In the genomic region with DNA sequence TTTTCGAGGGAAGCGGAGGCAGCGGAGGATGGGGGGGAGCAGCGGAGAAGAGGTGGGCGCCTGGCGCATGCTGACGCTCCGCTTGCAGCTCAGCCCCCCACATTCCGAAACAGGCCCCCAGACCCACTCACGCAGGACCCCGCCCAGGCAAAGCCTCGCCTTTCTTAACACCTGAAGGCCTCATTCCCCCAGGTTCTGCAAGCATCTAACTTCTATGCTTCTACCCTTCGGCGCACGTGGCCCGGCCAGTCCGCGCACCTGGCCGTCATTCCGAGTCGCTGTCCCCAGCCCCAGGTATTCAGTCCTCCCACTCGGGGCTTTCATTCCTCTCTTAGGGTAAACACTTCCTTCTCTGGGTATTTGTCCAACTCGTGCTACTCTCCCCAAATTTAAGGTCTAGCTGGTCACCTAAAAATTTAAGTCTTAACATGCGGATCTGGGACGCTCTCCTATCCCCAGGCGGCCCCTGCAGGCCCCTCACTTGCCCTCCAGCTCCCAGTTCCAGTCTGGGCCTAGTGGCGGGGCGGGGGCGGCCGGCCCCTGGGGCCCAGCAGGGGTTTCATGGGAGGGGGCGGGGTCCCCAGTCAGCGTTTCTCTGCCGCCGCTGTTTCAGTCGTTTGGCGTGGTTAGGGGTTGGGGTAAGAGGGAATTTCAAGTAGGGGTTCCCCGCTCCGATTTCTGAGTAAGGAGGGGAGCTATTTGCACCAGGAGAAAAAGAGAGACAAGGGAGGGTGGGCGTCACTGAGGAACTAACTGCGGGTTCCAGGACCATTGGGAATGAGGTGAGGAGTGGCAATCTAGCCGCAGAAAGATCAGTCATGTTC, we compare ENCODE assay signal across 2 cellular contexts.
TF ChIP-seq lines count a peak whose summit lies in the region.

No MANE protein-coding gene starts in this region.

TF ChIP-seq in IMR-90, 13 proteins besides CTCF, POLR2A, EP300 and RAD21:
- TF ChIP-seq MAZ (IDR thresholded peaks at IDR 0.05; ENCODE audit: borderline replicate concordance, low read depth, low read length): no peak
- no peak for TF ChIP-seq CEBPB (IDR thresholded peaks at IDR 0.05; ENCODE audit: low read depth, low read length)
- no peak for TF ChIP-seq FOS (IDR thresholded peaks at IDR 0.05; ENCODE audit: low read depth, low read length)
- TF ChIP-seq SMC3 (IDR thresholded peaks at IDR 0.05; ENCODE audit: low read depth, low read length): no peak
- TF ChIP-seq MXI1 (IDR thresholded peaks at IDR 0.05; ENCODE audit: borderline replicate concordance, low read depth, low read length): no peak
- TF ChIP-seq RFX5 (IDR thresholded peaks at IDR 0.05; ENCODE audit: low read depth, low read length): no peak
- no peak for TF ChIP-seq RCOR1 (IDR thresholded peaks at IDR 0.05; ENCODE audit: insufficient replicate concordance, low read length)
- TF ChIP-seq, protein P1, sequence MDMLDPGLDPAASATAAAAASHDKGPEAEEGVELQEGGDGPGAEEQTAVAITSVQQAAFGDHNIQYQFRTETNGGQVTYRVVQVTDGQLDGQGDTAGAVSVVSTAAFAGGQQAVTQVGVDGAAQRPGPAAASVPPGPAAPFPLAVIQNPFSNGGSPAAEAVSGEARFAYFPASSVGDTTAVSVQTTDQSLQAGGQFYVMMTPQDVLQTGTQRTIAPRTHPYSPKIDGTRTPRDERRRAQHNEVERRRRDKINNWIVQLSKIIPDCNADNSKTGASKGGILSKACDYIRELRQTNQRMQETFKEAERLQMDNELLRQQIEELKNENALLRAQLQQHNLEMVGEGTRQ (IDR thresholded peaks at IDR 0.05; ENCODE audit: low read depth, low read length): no peak
- TF ChIP-seq BHLHE40 (IDR thresholded peaks at IDR 0.05; ENCODE audit: low read depth, low read length): no peak
- no peak for TF ChIP-seq NFE2L2 (IDR thresholded peaks at IDR 0.05; ENCODE audit: low read depth, low read length)
- no peak for TF ChIP-seq MAFK (IDR thresholded peaks at IDR 0.05; ENCODE audit: low read depth, low read length)
- TF ChIP-seq CHD1 (IDR thresholded peaks at IDR 0.05; ENCODE audit: low read depth, low read length): no peak
- TF ChIP-seq, protein P2, sequence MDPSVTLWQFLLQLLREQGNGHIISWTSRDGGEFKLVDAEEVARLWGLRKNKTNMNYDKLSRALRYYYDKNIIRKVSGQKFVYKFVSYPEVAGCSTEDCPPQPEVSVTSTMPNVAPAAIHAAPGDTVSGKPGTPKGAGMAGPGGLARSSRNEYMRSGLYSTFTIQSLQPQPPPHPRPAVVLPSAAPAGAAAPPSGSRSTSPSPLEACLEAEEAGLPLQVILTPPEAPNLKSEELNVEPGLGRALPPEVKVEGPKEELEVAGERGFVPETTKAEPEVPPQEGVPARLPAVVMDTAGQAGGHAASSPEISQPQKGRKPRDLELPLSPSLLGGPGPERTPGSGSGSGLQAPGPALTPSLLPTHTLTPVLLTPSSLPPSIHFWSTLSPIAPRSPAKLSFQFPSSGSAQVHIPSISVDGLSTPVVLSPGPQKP (IDR thresholded peaks at IDR 0.05; ENCODE audit: borderline replicate concordance, low read depth, low read length): no peak

TF ChIP-seq in WTC11, 78 proteins besides CTCF, POLR2A, EP300 and RAD21 (continues in another document):
- TF ChIP-seq ZNF423 (CRISPR knock-in tag; IDR thresholded peaks at IDR 0.05) (no peak), MYBL2 (CRISPR knock-in tag; IDR thresholded peaks at IDR 0.05) (no peak), IRF2 (CRISPR knock-in tag; IDR thresholded peaks at IDR 0.05; ENCODE audit: borderline replicate concordance, low read depth) (no peak), ZBTB21 (CRISPR knock-in tag; IDR thresholded peaks at IDR 0.05; ENCODE audit: borderline replicate concordance) (no peak), CREB1 (CRISPR knock-in tag; IDR thresholded peaks at IDR 0.05) (no peak), NFE2L1 (CRISPR knock-in tag; IDR thresholded peaks at IDR 0.05) (peak; percentile 62; the same call in 1 of the 2 replicates), GRHL2 (CRISPR knock-in tag; IDR thresholded peaks at IDR 0.05; ENCODE audit: insufficient replicate concordance, severe bottlenecking) (no peak), HMGA2 (CRISPR knock-in tag; IDR thresholded peaks at IDR 0.05) (no peak), TCF7 (CRISPR knock-in tag; IDR thresholded peaks at IDR 0.05; ENCODE audit: low read depth) (no peak), MAX (CRISPR knock-in tag; IDR thresholded peaks at IDR 0.05) (peak; percentile 87), CREM (CRISPR knock-in tag; IDR thresholded peaks at IDR 0.05) (no peak), GABPB1 (CRISPR knock-in tag; IDR thresholded peaks at IDR 0.05) (no peak), RORB (CRISPR knock-in tag; IDR thresholded peaks at IDR 0.05) (no peak), ZNF263 (CRISPR knock-in tag; IDR thresholded peaks at IDR 0.05; ENCODE audit: low read depth) (no peak), ZNF219 (CRISPR knock-in tag; IDR thresholded peaks at IDR 0.05; ENCODE audit: borderline replicate concordance) (no peak), PRRX2 (CRISPR knock-in tag; IDR thresholded peaks at IDR 0.05) (no peak), ETV6 (CRISPR knock-in tag; IDR thresholded peaks at IDR 0.05) (peak; percentile 30; the same call in 1 of the 2 replicates), FOXK1 (CRISPR knock-in tag; IDR thresholded peaks at IDR 0.05) (peak; percentile 43; the same call in 1 of the 2 replicates), ATF3 (CRISPR knock-in tag; conservative IDR thresholded peaks at IDR 0.05) (no peak), CBFB (CRISPR knock-in tag; IDR thresholded peaks at IDR 0.05; ENCODE audit: low read depth) (no peak), ZNF416 (CRISPR knock-in tag; IDR thresholded peaks at IDR 0.05) (no peak)
- TF ChIP-seq, protein P3, sequence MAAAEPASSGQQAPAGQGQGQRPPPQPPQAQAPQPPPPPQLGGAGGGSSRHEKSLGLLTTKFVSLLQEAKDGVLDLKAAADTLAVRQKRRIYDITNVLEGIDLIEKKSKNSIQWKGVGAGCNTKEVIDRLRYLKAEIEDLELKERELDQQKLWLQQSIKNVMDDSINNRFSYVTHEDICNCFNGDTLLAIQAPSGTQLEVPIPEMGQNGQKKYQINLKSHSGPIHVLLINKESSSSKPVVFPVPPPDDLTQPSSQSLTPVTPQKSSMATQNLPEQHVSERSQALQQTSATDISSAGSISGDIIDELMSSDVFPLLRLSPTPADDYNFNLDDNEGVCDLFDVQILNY (CRISPR knock-in tag; IDR thresholded peaks at IDR 0.05): peak; percentile 36; the same call in 1 of the 2 replicates
- TF ChIP-seq, protein P4, sequence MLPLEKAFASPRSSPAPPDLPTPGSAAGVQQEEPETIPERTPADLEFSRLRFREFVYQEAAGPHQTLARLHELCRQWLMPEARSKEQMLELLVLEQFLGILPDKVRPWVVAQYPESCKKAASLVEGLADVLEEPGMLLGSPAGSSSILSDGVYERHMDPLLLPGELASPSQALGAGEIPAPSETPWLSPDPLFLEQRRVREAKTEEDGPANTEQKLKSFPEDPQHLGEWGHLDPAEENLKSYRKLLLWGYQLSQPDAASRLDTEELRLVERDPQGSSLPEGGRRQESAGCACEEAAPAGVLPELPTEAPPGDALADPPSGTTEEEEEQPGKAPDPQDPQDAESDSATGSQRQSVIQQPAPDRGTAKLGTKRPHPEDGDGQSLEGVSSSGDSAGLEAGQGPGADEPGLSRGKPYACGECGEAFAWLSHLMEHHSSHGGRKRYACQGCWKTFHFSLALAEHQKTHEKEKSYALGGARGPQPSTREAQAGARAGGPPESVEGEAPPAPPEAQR (CRISPR knock-in tag; IDR thresholded peaks at IDR 0.05): no peak
- TF ChIP-seq, protein P5, sequence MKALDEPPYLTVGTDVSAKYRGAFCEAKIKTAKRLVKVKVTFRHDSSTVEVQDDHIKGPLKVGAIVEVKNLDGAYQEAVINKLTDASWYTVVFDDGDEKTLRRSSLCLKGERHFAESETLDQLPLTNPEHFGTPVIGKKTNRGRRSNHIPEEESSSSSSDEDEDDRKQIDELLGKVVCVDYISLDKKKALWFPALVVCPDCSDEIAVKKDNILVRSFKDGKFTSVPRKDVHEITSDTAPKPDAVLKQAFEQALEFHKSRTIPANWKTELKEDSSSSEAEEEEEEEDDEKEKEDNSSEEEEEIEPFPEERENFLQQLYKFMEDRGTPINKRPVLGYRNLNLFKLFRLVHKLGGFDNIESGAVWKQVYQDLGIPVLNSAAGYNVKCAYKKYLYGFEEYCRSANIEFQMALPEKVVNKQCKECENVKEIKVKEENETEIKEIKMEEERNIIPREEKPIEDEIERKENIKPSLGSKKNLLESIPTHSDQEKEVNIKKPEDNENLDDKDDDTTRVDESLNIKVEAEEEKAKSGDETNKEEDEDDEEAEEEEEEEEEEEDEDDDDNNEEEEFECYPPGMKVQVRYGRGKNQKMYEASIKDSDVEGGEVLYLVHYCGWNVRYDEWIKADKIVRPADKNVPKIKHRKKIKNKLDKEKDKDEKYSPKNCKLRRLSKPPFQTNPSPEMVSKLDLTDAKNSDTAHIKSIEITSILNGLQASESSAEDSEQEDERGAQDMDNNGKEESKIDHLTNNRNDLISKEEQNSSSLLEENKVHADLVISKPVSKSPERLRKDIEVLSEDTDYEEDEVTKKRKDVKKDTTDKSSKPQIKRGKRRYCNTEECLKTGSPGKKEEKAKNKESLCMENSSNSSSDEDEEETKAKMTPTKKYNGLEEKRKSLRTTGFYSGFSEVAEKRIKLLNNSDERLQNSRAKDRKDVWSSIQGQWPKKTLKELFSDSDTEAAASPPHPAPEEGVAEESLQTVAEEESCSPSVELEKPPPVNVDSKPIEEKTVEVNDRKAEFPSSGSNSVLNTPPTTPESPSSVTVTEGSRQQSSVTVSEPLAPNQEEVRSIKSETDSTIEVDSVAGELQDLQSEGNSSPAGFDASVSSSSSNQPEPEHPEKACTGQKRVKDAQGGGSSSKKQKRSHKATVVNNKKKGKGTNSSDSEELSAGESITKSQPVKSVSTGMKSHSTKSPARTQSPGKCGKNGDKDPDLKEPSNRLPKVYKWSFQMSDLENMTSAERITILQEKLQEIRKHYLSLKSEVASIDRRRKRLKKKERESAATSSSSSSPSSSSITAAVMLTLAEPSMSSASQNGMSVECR (CRISPR knock-in tag; IDR thresholded peaks at IDR 0.05; ENCODE audit: borderline replicate concordance): no peak
- TF ChIP-seq, protein P6, sequence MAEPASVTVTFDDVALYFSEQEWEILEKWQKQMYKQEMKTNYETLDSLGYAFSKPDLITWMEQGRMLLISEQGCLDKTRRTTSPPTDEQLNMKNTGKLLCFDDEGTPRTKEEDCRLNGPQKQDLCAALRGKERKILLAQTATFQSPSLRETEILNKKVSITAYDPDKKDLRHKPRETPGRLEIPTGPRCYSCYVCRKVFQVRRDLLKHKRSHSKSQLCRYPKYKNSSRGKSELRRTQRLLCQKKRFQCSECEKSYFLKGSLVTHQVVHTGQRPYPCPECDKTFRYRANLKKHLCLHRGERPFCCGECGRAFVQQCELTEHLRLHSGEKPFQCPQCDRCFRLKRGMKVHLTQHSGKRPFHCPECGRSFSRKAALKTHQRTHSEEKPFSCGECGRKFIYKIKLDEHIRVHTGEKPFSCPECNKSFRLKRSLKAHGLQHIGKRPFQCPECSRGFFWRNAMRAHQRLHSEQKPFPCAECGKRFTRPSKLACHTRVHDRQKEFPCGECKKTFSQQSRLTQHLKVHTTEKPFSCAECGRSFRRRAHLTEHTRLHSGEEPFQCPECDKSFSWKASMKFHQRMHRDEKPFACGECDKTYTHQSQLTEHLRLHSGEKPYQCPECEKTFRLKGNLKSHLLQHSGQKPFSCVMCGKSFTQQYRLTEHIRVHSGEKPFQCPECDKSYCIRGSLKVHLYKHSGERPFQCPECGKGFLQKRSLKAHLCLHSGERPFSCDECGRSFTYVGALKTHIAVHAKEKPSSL (CRISPR knock-in tag; conservative IDR thresholded peaks at IDR 0.05): no peak
- TF ChIP-seq, protein P7, sequence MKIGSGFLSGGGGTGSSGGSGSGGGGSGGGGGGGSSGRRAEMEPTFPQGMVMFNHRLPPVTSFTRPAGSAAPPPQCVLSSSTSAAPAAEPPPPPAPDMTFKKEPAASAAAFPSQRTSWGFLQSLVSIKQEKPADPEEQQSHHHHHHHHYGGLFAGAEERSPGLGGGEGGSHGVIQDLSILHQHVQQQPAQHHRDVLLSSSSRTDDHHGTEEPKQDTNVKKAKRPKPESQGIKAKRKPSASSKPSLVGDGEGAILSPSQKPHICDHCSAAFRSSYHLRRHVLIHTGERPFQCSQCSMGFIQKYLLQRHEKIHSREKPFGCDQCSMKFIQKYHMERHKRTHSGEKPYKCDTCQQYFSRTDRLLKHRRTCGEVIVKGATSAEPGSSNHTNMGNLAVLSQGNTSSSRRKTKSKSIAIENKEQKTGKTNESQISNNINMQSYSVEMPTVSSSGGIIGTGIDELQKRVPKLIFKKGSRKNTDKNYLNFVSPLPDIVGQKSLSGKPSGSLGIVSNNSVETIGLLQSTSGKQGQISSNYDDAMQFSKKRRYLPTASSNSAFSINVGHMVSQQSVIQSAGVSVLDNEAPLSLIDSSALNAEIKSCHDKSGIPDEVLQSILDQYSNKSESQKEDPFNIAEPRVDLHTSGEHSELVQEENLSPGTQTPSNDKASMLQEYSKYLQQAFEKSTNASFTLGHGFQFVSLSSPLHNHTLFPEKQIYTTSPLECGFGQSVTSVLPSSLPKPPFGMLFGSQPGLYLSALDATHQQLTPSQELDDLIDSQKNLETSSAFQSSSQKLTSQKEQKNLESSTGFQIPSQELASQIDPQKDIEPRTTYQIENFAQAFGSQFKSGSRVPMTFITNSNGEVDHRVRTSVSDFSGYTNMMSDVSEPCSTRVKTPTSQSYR (CRISPR knock-in tag; IDR thresholded peaks at IDR 0.05): no peak; the same call in 1 of the 2 replicates
- TF ChIP-seq, protein P8, sequence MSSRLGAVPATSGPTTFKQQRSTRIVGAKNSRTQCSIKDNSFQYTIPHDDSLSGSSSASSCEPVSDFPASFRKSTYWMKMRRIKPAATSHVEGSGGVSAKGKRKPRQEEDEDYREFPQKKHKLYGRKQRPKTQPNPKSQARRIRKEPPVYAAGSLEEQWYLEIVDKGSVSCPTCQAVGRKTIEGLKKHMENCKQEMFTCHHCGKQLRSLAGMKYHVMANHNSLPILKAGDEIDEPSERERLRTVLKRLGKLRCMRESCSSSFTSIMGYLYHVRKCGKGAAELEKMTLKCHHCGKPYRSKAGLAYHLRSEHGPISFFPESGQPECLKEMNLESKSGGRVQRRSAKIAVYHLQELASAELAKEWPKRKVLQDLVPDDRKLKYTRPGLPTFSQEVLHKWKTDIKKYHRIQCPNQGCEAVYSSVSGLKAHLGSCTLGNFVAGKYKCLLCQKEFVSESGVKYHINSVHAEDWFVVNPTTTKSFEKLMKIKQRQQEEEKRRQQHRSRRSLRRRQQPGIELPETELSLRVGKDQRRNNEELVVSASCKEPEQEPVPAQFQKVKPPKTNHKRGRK (CRISPR knock-in tag; IDR thresholded peaks at IDR 0.05; ENCODE audit: borderline replicate concordance): no peak
- TF ChIP-seq, protein P9, sequence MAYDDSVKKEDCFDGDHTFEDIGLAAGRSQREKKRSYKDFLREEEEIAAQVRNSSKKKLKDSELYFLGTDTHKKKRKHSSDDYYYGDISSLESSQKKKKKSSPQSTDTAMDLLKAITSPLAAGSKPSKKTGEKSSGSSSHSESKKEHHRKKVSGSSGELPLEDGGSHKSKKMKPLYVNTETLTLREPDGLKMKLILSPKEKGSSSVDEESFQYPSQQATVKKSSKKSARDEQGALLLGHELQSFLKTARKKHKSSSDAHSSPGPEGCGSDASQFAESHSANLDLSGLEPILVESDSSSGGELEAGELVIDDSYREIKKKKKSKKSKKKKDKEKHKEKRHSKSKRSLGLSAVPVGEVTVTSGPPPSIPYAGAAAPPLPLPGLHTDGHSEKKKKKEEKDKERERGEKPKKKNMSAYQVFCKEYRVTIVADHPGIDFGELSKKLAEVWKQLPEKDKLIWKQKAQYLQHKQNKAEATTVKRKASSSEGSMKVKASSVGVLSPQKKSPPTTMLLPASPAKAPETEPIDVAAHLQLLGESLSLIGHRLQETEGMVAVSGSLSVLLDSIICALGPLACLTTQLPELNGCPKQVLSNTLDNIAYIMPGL (CRISPR knock-in tag; IDR thresholded peaks at IDR 0.05): no peak
